8 cellular contexts compared by ENCODE assay signal in the genomic region with DNA sequence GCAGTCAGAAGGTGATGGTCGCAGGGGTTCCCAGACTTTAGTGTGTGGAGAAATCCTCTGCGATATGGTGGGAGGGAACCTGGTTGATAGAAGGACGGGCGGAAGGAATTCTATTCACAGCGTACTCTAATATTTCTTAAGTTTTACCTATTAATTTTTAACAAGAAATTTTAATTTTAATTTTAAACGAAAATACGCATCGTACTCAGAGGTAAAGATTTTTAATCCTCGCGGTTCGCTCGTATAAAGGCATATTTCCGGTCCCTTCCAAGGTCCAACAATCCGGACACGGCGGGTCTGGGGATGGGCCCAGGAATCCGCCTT. TPM values are rescaled to one million over a fixed set of nuclear protein-coding genes. Genes with fewer than 3 reads are reported as not detected.
DNase-seq lines count a peak whose midpoint lies in the region; TF ChIP-seq lines count a peak whose summit lies in the region.

No MANE protein-coding gene starts in this region.

- no peaks in the 10 kb centered on the region for H3K27me3 ChIP-seq in adrenal gland
- H3K27me3 ChIP-seq in liver (ENCODE audit: control insufficient read depth in 4 of 4, insufficient read depth in 4 of 4, low read length in 3 of 4): no peaks in the 10 kb centered on the region
- H3K27me3 ChIP-seq in thyroid gland: no peaks in the 10 kb centered on the region

- H3K9me3 Mint-ChIP-seq in activated T-cell treated with anti-CD3 and anti-CD28 coated beads, Interleukin-2, amount 50 U/mL, for 24 hours: no peaks in the 10 kb centered on the region

- H3K4me1 Mint-ChIP-seq in activated T-cell treated with anti-CD3 and anti-CD28 coated beads, Interleukin-2, amount 50 U/mL, for 24 hours (ENCODE audit: low read depth): peaks cover 36% of the 10 kb centered on the region

- DNase-seq in activated T-cell treated with anti-CD3 and anti-CD28 coated beads, Interleukin-2, amount 50 U/mL, for 24 hours: no peak
- DNase-seq in activated T-cell treated with anti-CD3 and anti-CD28 coated beads, Interleukin-2, amount 50 U/mL, for 1 hour: no peak
- DNase-seq in adrenal gland (no peak), thyroid gland (no peak), A172 (ENCODE audit: low spot score) (no peak), NCI-H1436 treated with DMSO at 0.1 percent for 48 hours (lab: John Stamatoyannopoulos, UW) (no peak), kidney tubule cell (ENCODE audit: low spot score) (no peak)

- H3K9ac ChIP-seq in liver (ENCODE audit: low read depth in 1 of 2, low read length in 2 of 2): peak overlapping the region in 1 of 2 donors; percentile 21

- peak in 2 of 6 experiments; percentile 26 to 27 for TF ChIP-seq CTCF in adrenal gland (IDR thresholded peaks at IDR 0.05)
- TF ChIP-seq CTCF in liver (IDR thresholded peaks at IDR 0.05; ENCODE audit: low read depth, low read length, missing input control): no peak
- no peak for TF ChIP-seq CTCF in thyroid gland (IDR thresholded peaks at IDR 0.05)

- no peaks in the 10 kb centered on the region for H3K27me3 Mint-ChIP-seq in activated T-cell treated with anti-CD3 and anti-CD28 coated beads, Interleukin-2, amount 50 U/mL, for 24 hours

- H3K4me3 ChIP-seq in adrenal gland (peak overlapping the region in 2 of 4 donors; percentile 3 to 78), liver (ENCODE audit: low read depth in 1 of 3, low read length in 3 of 3) (peak overlapping the region in 2 of 3 donors; percentile 21 to 73), thyroid gland (replicated peaks in 1 of 3) (peak overlapping the region in 1 of 3 donors; percentile 79)

- whole genome bisulfite sequencing in adrenal gland, 4 donors: 14 to 17% (median 17%) methylated on average over 16 to 17 of the region's 17 CpGs
- 14% methylated on average over 17 of the region's 17 CpGs for WGBS in liver
- WGBS in thyroid gland, 2 donors: 19 to 20% methylated on average over 17 of the region's 17 CpGs

- H3K36me3 Mint-ChIP-seq in activated T-cell treated with anti-CD3 and anti-CD28 coated beads, Interleukin-2, amount 50 U/mL, for 24 hours (ENCODE audit: low read depth): peaks cover 2% of the 10 kb centered on the region

- peak overlapping the region; percentile 76 for H3K4me3 Mint-ChIP-seq in activated T-cell treated with anti-CD3 and anti-CD28 coated beads, Interleukin-2, amount 50 U/mL, for 24 hours

- intact Hi-C loops in adrenal gland (cut with DNase I): no loop called here
- intact Hi-C loops in thyroid gland (cut with DNase I): no loop called here

- H3K9me3 ChIP-seq in adrenal gland (replicated peaks in 1 of 3) (no peaks in the 10 kb centered on the region), liver (ENCODE audit: control insufficient read depth in 4 of 4, low read length in 3 of 4) (no peaks in the 10 kb centered on the region), thyroid gland (no peaks in the 10 kb centered on the region)

- H3K27ac Mint-ChIP-seq in activated T-cell treated with anti-CD3 and anti-CD28 coated beads, Interleukin-2, amount 50 U/mL, for 24 hours: peak overlapping the region; percentile 58

- H3K36me3 ChIP-seq in adrenal gland (replicated peaks in 1 of 2): no peaks in the 10 kb centered on the region
- no peaks in the 10 kb centered on the region for H3K36me3 ChIP-seq in liver (ENCODE audit: control insufficient read depth in 4 of 4, insufficient read depth in 3 of 4, low read depth in 1 of 4, low read length in 3 of 4)
- H3K36me3 ChIP-seq in thyroid gland: no peaks in the 10 kb centered on the region

- no peak for TF ChIP-seq RAD21 in liver (IDR thresholded peaks at IDR 0.05)

- TF ChIP-seq POLR2A in adrenal gland (IDR thresholded peaks at IDR 0.05) (no peak), thyroid gland (IDR thresholded peaks at IDR 0.05) (no peak)

- peak overlapping the region in 3 of 5 donors; percentile 81 to 87 (median 86) for H3K27ac ChIP-seq in adrenal gland
- H3K27ac ChIP-seq in liver (ENCODE audit: low read depth in 1 of 2, low read length in 2 of 2): no peak overlapping the region
- peak overlapping the region; percentile 82 to 97 (median 82) for H3K27ac ChIP-seq in thyroid gland

- peaks cover 37 to 50% of the 10 kb centered on the region in 2 donors for H3K4me1 ChIP-seq in adrenal gland (replicated peaks in 1 of 2)
- H3K4me1 ChIP-seq in liver (ENCODE audit: control insufficient read depth in 4 of 4, insufficient read depth in 4 of 4, low read length in 3 of 4): peaks cover 8 to 26% (median 15%) of the 10 kb centered on the region in 4 donors
- peaks cover 46 to 47% of the 10 kb centered on the region in 2 donors for H3K4me1 ChIP-seq in thyroid gland

TF ChIP-seq in liver, 16 proteins besides CTCF, POLR2A, EP300 and RAD21:
- TF ChIP-seq HNF4A (conservative IDR thresholded peaks at IDR 0.05) (peak in 1 of 2 donors; percentile 10), FOXA2 (IDR thresholded peaks at IDR 0.05) (no peak)

RNA-seq across cellular contexts. Expression of gene SLC48A1, which starts 0.3 kb away (rescaled TPM):
- total RNA-seq in adrenal gland (10 to 100 TPM; 52.5 to 91.9 (median 73.6) TPM), liver (10 to 100 TPM in 1 of 2 donors, 1 to 10 TPM in 1; 6.1 to 15.4 TPM), thyroid gland (100 to 1,000 TPM in 3 of 4 donors, 10 to 100 TPM in 1; 59.3 to 276 (median 187) TPM)
- polyA plus RNA-seq in adrenal gland (10 to 100 TPM; 36.3 to 51.0 (median 44.8) TPM), liver (10 to 100 TPM in 1 of 2 donors, 1 to 10 TPM in 1; 8.3 to 10.4 TPM)
- 4.3 and 10.0 TPM in 2 replicates for total RNA-seq in A172 (2014; rRNA removed; shearing (Covaris generic))

RNA-seq across cellular contexts. Expression of gene RAPGEF3, which starts 14.0 kb away (rescaled TPM):
- total RNA-seq in adrenal gland: 10 to 100 TPM in 3 of 8 donors, 1 to 10 TPM in 5; 2.4 to 14.6 (median 9.3) TPM
- 10 to 100 TPM in 2 of 3 donors, 1 to 10 TPM in 1; 1.4 to 69.4 (median 43.8) TPM for polyA plus RNA-seq in adrenal gland
- 1 to 10 TPM; 1.3 to 4.3 TPM for total RNA-seq in liver
- 1 to 10 TPM; 1.3 to 1.6 TPM for polyA plus RNA-seq in liver
- 100 to 1,000 TPM in 2 of 4 donors, 10 to 100 TPM in 2; 87.3 to 178 (median 125) TPM for total RNA-seq in thyroid gland
- total RNA-seq in A172 (2014; rRNA removed; shearing (Covaris generic)): 1.3 and 1.4 TPM in 2 replicates

RNA-seq across cellular contexts. Expression of gene HDAC7, which starts 47.0 kb away (rescaled TPM):
- total RNA-seq in adrenal gland (100 to 1,000 TPM in 5 of 8 donors, 10 to 100 TPM in 3; 66.6 to 178 (median 147) TPM), liver (10 to 100 TPM in 1 of 2 donors, 1 to 10 TPM in 1; 7.1 to 14.7 TPM), thyroid gland (10 to 100 TPM; 44.5 to 61.9 (median 52.6) TPM)
- polyA plus RNA-seq in adrenal gland (100 to 1,000 TPM; 110 to 184 (median 164) TPM), liver (1 to 10 TPM; 3.5 to 7.2 TPM)
- 24.4 and 29.4 TPM in 2 replicates for total RNA-seq in A172 (2014; rRNA removed; shearing (Covaris generic))

RNA-seq across cellular contexts. Expression of gene ENDOU, which starts 47.4 kb away (rescaled TPM):
- 1 to 10 TPM in 3 of 8 donors, under 1 TPM in 2, not detected in 3; 0.18 to 2.6 (median 1.1) TPM for total RNA-seq in adrenal gland
- under 1 TPM; 0.11 to 0.51 (median 0.16) TPM for polyA plus RNA-seq in adrenal gland
- total RNA-seq in liver: under 1 TPM in 1 of 2 donors, not detected in 1; 0.25 TPM
- polyA plus RNA-seq in liver: not detected
- 1 to 10 TPM in 3 of 4 donors, under 1 TPM in 1; 0.11 to 1.9 (median 1.2) TPM for total RNA-seq in thyroid gland
- total RNA-seq in A172 (2014; rRNA removed; shearing (Covaris generic)): not detected in 2 replicates

Comparison
In these comparisons a context has a peak if more than half of its experiments do, and no peak if none do; other contexts are left out.
1. H3K27ac ChIP-seq: peak in adrenal gland (3 of 5) and thyroid gland (3 of 3); none in liver (0 of 2).
2. RNA of gene RAPGEF3, which starts 14.0 kb away (total RNA-seq): 87.3 to 178 TPM in thyroid gland; 2.4 to 14.6 TPM in adrenal gland, 1.3 to 4.3 TPM in liver and 1.3 to 1.4 TPM in A172; every median in the first group is over 4 times any median in the second.